Comparison of ENCODE assay signal across 21 cellular contexts in the genomic region with DNA sequence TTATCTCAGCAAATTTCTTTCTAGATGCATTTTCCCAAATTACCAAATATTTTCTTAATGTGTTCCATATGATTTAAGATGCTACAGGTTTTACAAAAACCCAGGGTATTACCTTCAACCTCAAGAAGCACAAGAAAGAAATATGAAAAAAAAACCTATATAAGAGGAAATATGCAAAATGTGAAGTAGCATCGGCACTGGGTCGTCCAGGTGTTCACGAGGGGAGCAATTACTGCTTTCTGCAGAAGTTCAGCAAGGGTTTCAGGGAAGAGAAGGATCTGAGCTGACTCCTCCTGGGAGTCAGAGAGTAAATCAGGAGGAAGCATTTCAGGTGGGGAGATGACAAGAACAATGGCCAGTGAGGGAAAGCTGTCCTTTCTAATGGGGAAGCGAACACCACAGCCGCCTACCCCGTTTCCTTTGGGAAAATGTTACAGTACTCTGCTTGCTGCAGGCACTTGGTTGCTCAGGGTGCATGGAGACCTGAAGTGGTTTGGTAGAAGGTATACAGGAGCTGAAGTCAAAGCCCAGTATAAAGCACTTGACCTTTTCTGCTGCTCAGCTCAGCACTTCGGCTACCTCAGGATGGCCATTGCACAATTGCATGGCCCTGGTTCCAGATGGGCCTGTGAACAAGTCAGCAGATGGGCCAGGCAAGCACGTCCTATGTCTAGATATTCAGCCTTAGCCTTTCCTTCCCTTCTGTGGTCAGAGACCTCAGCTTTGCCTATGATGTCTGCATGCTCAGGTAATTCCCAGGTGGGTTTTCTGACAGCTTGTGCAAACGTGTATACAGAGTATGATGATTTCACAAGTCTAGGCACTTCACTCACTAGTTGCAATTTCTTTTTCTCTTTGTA.
"Had no signal": no experiment of that assay in that cellular context is flagged by ENCODE, and none has a peak within 500 bp of the region (broad histone marks: within the 10 kb centered on the region; RNA-seq: fewer than 3 reads in every experiment).

No MANE protein-coding gene starts in this region.

- H3K27me3 Mint-ChIP-seq: activated B cell treated with CpG ODN at 0.5 μM for 24 hours; activated naive CD8-positive, alpha-beta T cell treated with anti-CD3 and anti-CD28 coated beads for 36 hours; natural killer cell treated with Interleukin-12 subunit alpha and Interleukin-12 subunit beta and Interleukin-15 and Interleukin-18, amount 100 ng/mL, for 72 hours had no signal

- H3K4me3 Mint-ChIP-seq: activated B cell treated with CpG ODN at 0.5 μM for 24 hours; activated CD4-positive, alpha-beta T cell treated with anti-CD3 and anti-CD28 coated beads for 36 hours; activated naive CD8-positive, alpha-beta T cell treated with anti-CD3 and anti-CD28 coated beads for 36 hours; immature natural killer cell; natural killer cell treated with Interleukin-12 subunit alpha and Interleukin-12 subunit beta and Interleukin-15 and Interleukin-18, amount 100 ng/mL, for 72 hours; type B pancreatic cell had no signal

- H3K36me3 ChIP-seq: left ventricle myocardium inferior, prostate gland, spleen had no signal

- H3K4me1 ChIP-seq: left ventricle myocardium inferior, prostate gland, spleen, testis had no signal

- H3K4me3 ChIP-seq: hepatocyte, left ventricle myocardium inferior, prostate gland, spleen, testis had no signal

- DNase-seq: activated B cell treated with CpG ODN at 0.5 μM for 24 hours; activated CD4-positive, alpha-beta T cell treated with anti-CD3 and anti-CD28 coated beads for 36 hours; activated CD4-positive, alpha-beta T cell treated with anti-CD3 and anti-CD28 coated beads, Interleukin-2, amount 50 U/mL, for 4 hours; activated naive CD4-positive, alpha-beta T cell treated with Interleukin-2 at 50 U/mL for 16 hours; activated naive CD8-positive, alpha-beta T cell treated with anti-CD3 and anti-CD28 coated beads for 36 hours; activated T-cell treated with anti-CD3 and anti-CD28 coated beads, Interleukin-2, amount 50 U/mL, for 48 hours; central memory CD4-positive, alpha-beta T cell; dermis blood vessel endothelial cell; effector CD8-positive, alpha-beta T cell; glutamatergic neuron; immature natural killer cell; kidney glomerular epithelial cell; left ventricle myocardium inferior; spleen; stimulated activated CD4-positive, alpha-beta T cell treated with anti-CD3 and anti-CD28 coated beads, Interleukin-4, amount 100 ng/mL, for 1 hour; stimulated activated naive CD4-positive, alpha-beta T cell; testis had no signal

- H3K36me3 Mint-ChIP-seq: activated naive CD8-positive, alpha-beta T cell treated with anti-CD3 and anti-CD28 coated beads for 36 hours; immature natural killer cell; natural killer cell treated with Interleukin-12 subunit alpha and Interleukin-12 subunit beta and Interleukin-15 and Interleukin-18, amount 100 ng/mL, for 72 hours; type B pancreatic cell had no signal

- H3K27ac ChIP-seq: hepatocyte, left ventricle myocardium inferior, prostate gland, spleen, testis had no signal

- H3K4me1 Mint-ChIP-seq: activated B cell treated with CpG ODN at 0.5 μM for 24 hours; activated CD4-positive, alpha-beta T cell treated with anti-CD3 and anti-CD28 coated beads for 36 hours; activated naive CD8-positive, alpha-beta T cell treated with anti-CD3 and anti-CD28 coated beads for 36 hours; immature natural killer cell had no signal

- H3K4me2 ChIP-seq: hepatocyte had no signal

- H3K79me2 ChIP-seq: hepatocyte had no signal

- H3K9me3 ChIP-seq: left ventricle myocardium inferior, prostate gland, spleen, testis had no signal

- H3K27ac Mint-ChIP-seq: activated B cell treated with CpG ODN at 0.5 μM for 24 hours; activated CD4-positive, alpha-beta T cell treated with anti-CD3 and anti-CD28 coated beads for 36 hours; activated naive CD8-positive, alpha-beta T cell treated with anti-CD3 and anti-CD28 coated beads for 36 hours; immature natural killer cell; natural killer cell treated with Interleukin-12 subunit alpha and Interleukin-12 subunit beta and Interleukin-15 and Interleukin-18, amount 100 ng/mL, for 72 hours; type B pancreatic cell had no signal

- H3K27me3 ChIP-seq: spleen, testis had no signal

- H3K9me3 Mint-ChIP-seq: activated B cell treated with CpG ODN at 0.5 μM for 24 hours, type B pancreatic cell had no signal

- H2AFZ ChIP-seq: hepatocyte had no signal

- ATAC-seq: activated CD4-positive, alpha-beta T cell treated with anti-CD3 and anti-CD28 coated beads for 36 hours; natural killer cell treated with Interleukin-12 subunit alpha and Interleukin-12 subunit beta and Interleukin-15 and Interleukin-18, amount 100 ng/mL, for 72 hours had no signal
